In the genomic region with DNA sequence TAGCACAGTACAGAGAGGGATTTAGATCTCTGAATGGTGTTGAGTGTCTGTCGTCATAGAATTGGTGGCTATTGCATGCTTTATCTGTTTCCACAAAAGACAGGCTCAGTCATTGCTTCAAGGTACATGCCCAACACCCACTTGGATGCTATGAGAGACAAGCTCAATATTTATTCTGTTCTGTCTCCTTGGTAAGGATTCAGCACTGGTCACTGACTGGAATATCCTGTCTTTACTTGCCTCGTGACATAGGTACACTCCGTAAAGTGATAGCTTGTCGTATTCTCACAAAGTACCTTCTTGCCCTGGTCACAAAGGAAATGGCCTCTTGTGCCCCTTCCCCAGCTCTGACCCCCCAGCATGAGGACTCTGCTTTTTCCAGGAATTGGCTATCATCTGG, we compare ENCODE assay signal across 18 cellular contexts.
DNase-seq lines count a peak whose midpoint lies in the region; ATAC-seq, FAIRE-seq and TF ChIP-seq lines count a peak whose summit lies in the region.
"Had no signal": no experiment of that assay in that cellular context is flagged by ENCODE, and none has a peak within 500 bp of the region (broad histone marks: within the 10 kb centered on the region; RNA-seq: fewer than 3 reads in every experiment).

No MANE protein-coding gene starts in this region.

- H3K27ac Mint-ChIP-seq in endodermal cell: no peak overlapping the region
- H3K27ac Mint-ChIP-seq: CD4-positive, alpha-beta memory T cell; GM23338; HFFc6 had no signal

- no peak overlapping the region for H2BK5ac ChIP-seq in neuronal stem cell (ENCODE audit: low read length)

- no peak overlapping the region for H3K14ac ChIP-seq in neuronal stem cell (ENCODE audit: low read length)

- H2BK15ac ChIP-seq in neuronal stem cell (ENCODE audit: low read length): no peak overlapping the region

- peaks cover 11% of the 10 kb centered on the region for H3K4me1 Mint-ChIP-seq in endodermal cell
- H3K4me1 Mint-ChIP-seq: CD14-positive monocyte; CD4-positive, alpha-beta memory T cell had no signal

- H2BK12ac ChIP-seq in neuronal stem cell (ENCODE audit: low read length): no peak overlapping the region

- no peak overlapping the region for H4K91ac ChIP-seq in neuronal stem cell (ENCODE audit: low read depth, low read length, poor library complexity)

- H3K27ac ChIP-seq in endodermal cell (ENCODE audit: low read depth, low read length) (no peak overlapping the region), neuronal stem cell (replicated peaks; ENCODE audit: low read length) (no peak overlapping the region)
- H3K27ac ChIP-seq: BLaER1, HL-60 had no signal

- H3K27me3 ChIP-seq in endodermal cell (ENCODE audit: control insufficient read depth, insufficient read depth, low read length, poor library complexity, severe bottlenecking) (no peaks in the 10 kb centered on the region), neuronal stem cell (ENCODE audit: control insufficient read depth in 3 of 3, insufficient read depth in 3 of 3, low read depth in 1 of 3, low read length in 3 of 3) (peaks cover 0 to 3% (median 0%) of the 10 kb centered on the region in 3 experiments)
- H3K27me3 ChIP-seq: BLaER1 had no signal

- peaks cover 32% of the 10 kb centered on the region for H3K9me3 ChIP-seq in endodermal cell (ENCODE audit: control insufficient read depth, low read length)
- no peaks in the 10 kb centered on the region for H3K9me3 ChIP-seq in neuronal stem cell (replicated peaks in 1 of 2; ENCODE audit: control insufficient read depth in 2 of 2, insufficient read depth in 1 of 2, low read depth in 1 of 2, low read length in 2 of 2)

- no peak for TF ChIP-seq POLR2A in lower leg skin (IDR thresholded peaks at IDR 0.05)

- H2AFZ ChIP-seq in neuronal stem cell (ENCODE audit: low read length): no peak overlapping the region
- H2AFZ ChIP-seq: GM23338 had no signal

- no peak overlapping the region for H3K4ac ChIP-seq in neuronal stem cell (ENCODE audit: low read length)

- H3K4me2 ChIP-seq in neuronal stem cell (ENCODE audit: insufficient read depth, low read length, poor library complexity, severe bottlenecking): no peak overlapping the region
- H3K4me2 ChIP-seq: BLaER1, GM23338 had no signal

- H3K9ac ChIP-seq in endodermal cell (ENCODE audit: extremely low read depth, low read length, poor library complexity, severe bottlenecking): no peak overlapping the region
- H3K9ac ChIP-seq in neuronal stem cell (ENCODE audit: low read depth, low read length, poor library complexity): no peak overlapping the region
- H3K9ac ChIP-seq: BLaER1 had no signal

- no peaks in the 10 kb centered on the region for H3K4me1 ChIP-seq in endodermal cell (ENCODE audit: control insufficient read depth, insufficient read depth, low read length)
- H3K4me1 ChIP-seq in neuronal stem cell (ENCODE audit: control insufficient read depth in 2 of 2, insufficient read depth in 1 of 2, low read depth in 1 of 2, low read length in 2 of 2): no peaks in the 10 kb centered on the region
- H3K4me1 ChIP-seq: BLaER1 had no signal

- H3K27me3 Mint-ChIP-seq in endodermal cell (ENCODE audit: insufficient read depth): no peaks in the 10 kb centered on the region

- no peak for ATAC-seq in left ventricle myocardium superior
- ATAC-seq: GM23338, HCT116 had no signal

- WGBS in endodermal cell (ENCODE audit: insufficient coverage in 1 of 2, insufficient read length in 1 of 2), 2 experiments: 90 to 94% methylated on average over 4 of the region's 4 CpGs
- WGBS in lower leg skin, 2 donors: 94% methylated on average over 4 of the region's 4 CpGs
- WGBS in neuronal stem cell (ENCODE audit: extremely low coverage in 2 of 2, insufficient read length in 2 of 2, insufficient replicate concordance in 1 of 2), 2 donors: no CpG with 5 or more reads among the region's 4 CpGs

- H3K23ac ChIP-seq in neuronal stem cell (ENCODE audit: low read depth, low read length, poor library complexity): no peak overlapping the region

- no peaks in the 10 kb centered on the region for H3K79me1 ChIP-seq in neuronal stem cell (ENCODE audit: low read depth, low read length)

- peaks cover 4% of the 10 kb centered on the region for H3K36me3 Mint-ChIP-seq in endodermal cell (ENCODE audit: low read depth)

- peak; percentile 36 for FAIRE-seq in HTR-8/SVneo (lab: Jason Lieb, UNC)

- TF ChIP-seq CTCF in endodermal cell (conservative IDR thresholded peaks at IDR 0.05) (no peak), lower leg skin (IDR thresholded peaks at IDR 0.05) (no peak)

- intact Hi-C loops in lower leg skin (cut with DNase I; ENCODE audit: low total_unique reads) (no loop called here), left ventricle myocardium superior (cut with micrococcal nuclease) (no loop called here)

- H2BK120ac ChIP-seq in neuronal stem cell (ENCODE audit: low read depth, low read length): no peak overlapping the region

- H3K9me3 Mint-ChIP-seq in endodermal cell: peaks cover 42% of the 10 kb centered on the region

- no peak for DNase-seq in HTR-8/SVneo (ENCODE audit: insufficient read length, low spot score)
- DNase-seq in cerebellar cortex (ENCODE audit: low spot score): peak; percentile 40
- DNase-seq in endodermal cell: peak; percentile 5
- no peak for DNase-seq in lower leg skin (ENCODE audit: low spot score in 2 of 2)
- DNase-seq in left ventricle myocardium superior: no peak
- DNase-seq in epidermal melanocyte (ENCODE audit: insufficient read length, low spot score): no peak
- no peak for DNase-seq in neuronal stem cell (ENCODE audit: low spot score)
- DNase-seq: 8988T; CD4-positive, alpha-beta memory T cell; DMS153; GF-D8; H7; HFFc6 had no signal

- no peak overlapping the region for H4K8ac ChIP-seq in neuronal stem cell (ENCODE audit: low read depth, low read length)

- no peak overlapping the region for H3K4me3 Mint-ChIP-seq in endodermal cell
- H3K4me3 Mint-ChIP-seq: CD14-positive monocyte; CD4-positive, alpha-beta memory T cell; GM23338; HFFc6 had no signal

- H3K36me3 ChIP-seq in endodermal cell (ENCODE audit: control insufficient read depth, insufficient read depth, low read length) (no peaks in the 10 kb centered on the region), neuronal stem cell (replicated peaks in 1 of 2; ENCODE audit: control insufficient read depth in 2 of 2, insufficient read depth in 2 of 2, low read length in 2 of 2) (no peaks in the 10 kb centered on the region)
- H3K36me3 ChIP-seq: BLaER1 had no signal

- H3K4me3 ChIP-seq in endodermal cell (ENCODE audit: low read length) (no peak overlapping the region), lower leg skin (ENCODE audit: low read depth, poor library complexity, severe bottlenecking) (no peak overlapping the region), neuronal stem cell (ENCODE audit: low read length in 2 of 2) (no peak overlapping the region)
- H3K4me3 ChIP-seq: BLaER1, GM23338 had no signal

- no peak overlapping the region for H3K18ac ChIP-seq in neuronal stem cell (ENCODE audit: low read length)

- no peak overlapping the region for H2AK5ac ChIP-seq in neuronal stem cell (ENCODE audit: low read depth, low read length)

Comparison
In these comparisons a context has a peak if more than half of its experiments do, and no peak if none do; other contexts are left out.
1. DNase-seq: peak in cerebellar cortex (single experiment) and endodermal cell (single experiment); none in HTR-8/SVneo (single experiment), lower leg skin (0 of 2), left ventricle myocardium superior (single experiment), epidermal melanocyte (single experiment) and neuronal stem cell (single experiment).